ENCODE assay signal across 8 cellular contexts in genomic region chr1:240946926-240947325, GRCh38.
DNase-seq lines count a peak whose midpoint lies in the region; ATAC-seq, FAIRE-seq and TF ChIP-seq lines count a peak whose summit lies in the region.

No MANE protein-coding gene starts in this region.

- H3K4me1 Mint-ChIP-seq in T-helper 17 cell, result peaks cover 8% of the 10 kb centered on the region

- intact Hi-C loops in posterior cingulate gyrus (cut with DNase I), result no loop called here

- no peak overlapping the region for H3K27ac Mint-ChIP-seq in T-helper 17 cell

- no peak for FAIRE-seq in RCC 7860 (lab: Jason Lieb, UNC)

- H3K4me3 ChIP-seq in foreskin fibroblast (ENCODE audit: low read depth in 1 of 2, low read length in 2 of 2), result no peak overlapping the region

- peaks cover 5% of the 10 kb centered on the region for H3K27me3 Mint-ChIP-seq in T-helper 17 cell

- peak; percentile 69 for TF ChIP-seq CTCF in foreskin fibroblast (IDR thresholded peaks at IDR 0.05; ENCODE audit: low read depth, low read length)

- peak; percentile 87 for ATAC-seq in HG02885 (IDR thresholded peaks at IDR 0.05; ENCODE audit: poor library complexity, unreplicated experiment)
- ATAC-seq in T-helper 17 cell, result no peak

- peak; percentile 18 for DNase-seq in stimulated activated CD4-positive, alpha-beta T cell treated with anti-CD3 and anti-CD28 coated beads, Interleukin-15, amount 100 ng/mL, for 24 hours
- DNase-seq in stimulated activated CD4-positive, alpha-beta T cell treated with anti-CD3 and anti-CD28 coated beads, Interleukin-4, amount 100 ng/mL, for 1 hour, result no peak
- DNase-seq in RCC 7860 (ENCODE audit: low spot score) (peak; percentile 24), foreskin fibroblast (peak; percentile 6 to 44), posterior cingulate gyrus (no peak), T-helper 17 cell (no peak), NOMO-1 treated with DMSO at 0.1 percent for 48 hours (lab: John Stamatoyannopoulos, UW; ENCODE audit: unreplicated experiment) (no peak)

- no peaks in the 10 kb centered on the region for H3K9me3 ChIP-seq in T-helper 17 cell (ENCODE audit: control insufficient read depth, low read length, poor library complexity, severe bottlenecking)

- H3K4me3 Mint-ChIP-seq in T-helper 17 cell, result no peak overlapping the region

- H3K36me3 Mint-ChIP-seq in T-helper 17 cell (ENCODE audit: low read depth), result no peaks in the 10 kb centered on the region

Comparison
In these comparisons a context has a peak if more than half of its experiments do, and no peak if none do; other contexts are left out.
1. DNase-seq: peak in stimulated activated CD4-positive, alpha-beta T cell treated with anti-CD3 and anti-CD28 coated beads, Interleukin-15, amount 100 ng/mL, for 24 hours (single experiment), RCC 7860 (single experiment) and foreskin fibroblast (2 of 2); none in stimulated activated CD4-positive, alpha-beta T cell treated with anti-CD3 and anti-CD28 coated beads, Interleukin-4, amount 100 ng/mL, for 1 hour (single experiment), posterior cingulate gyrus (0 of 10), T-helper 17 cell (0 of 3) and NOMO-1 treated with DMSO at 0.1 percent for 48 hours (single experiment).